Comparison of ENCODE assay signal across 17 cellular contexts in the genomic region with DNA sequence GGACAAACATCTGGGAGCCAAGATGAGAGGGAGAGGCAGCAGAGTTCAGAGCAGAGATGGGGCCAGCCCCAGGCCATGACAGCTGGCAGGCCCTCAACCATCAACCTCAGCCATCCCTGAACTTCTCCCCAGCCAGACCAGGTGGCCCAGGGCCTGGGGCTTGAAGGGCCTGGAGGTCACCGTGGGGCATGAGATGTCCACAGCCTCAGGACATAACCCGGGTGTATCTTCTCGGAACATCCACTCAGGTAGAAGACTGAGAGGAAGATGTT. TPM values are rescaled to one million over a fixed set of nuclear protein-coding genes. Genes with fewer than 3 reads are reported as not detected.
DNase-seq lines count a peak whose midpoint lies in the region; ATAC-seq and TF ChIP-seq lines count a peak whose summit lies in the region.
"Had no signal": no experiment of that assay in that cellular context is flagged by ENCODE, and none has a peak within 500 bp of the region (broad histone marks: within the 10 kb centered on the region; RNA-seq: fewer than 3 reads in every experiment).

No MANE protein-coding gene starts in this region.

- no peak for ATAC-seq in heart left ventricle
- ATAC-seq in right cardiac atrium, result no peak
- ATAC-seq in activated T-helper 17 cell treated with anti-CD3 and anti-CD28 coated beads, Interleukin-2, amount 50 U/mL, for 72 hours (replicated peaks), result no peak

- in situ Hi-C loops in transverse colon (cut with MboI; ENCODE audit: low pct_ligation_motif_present in 1 of 4, low pct_unique_long_range_greater_than_20kb in 1 of 4, low sequenced_read_pairs in 3 of 4), result no loop called here
- in situ Hi-C loops in ACHN (cut with HindIII; ENCODE audit: low pct_ligation_motif_present, low pct_unique_long_range_greater_than_20kb, low sequenced_read_pairs), result no loop called here
- in situ Hi-C loops in KBM-7 (cut with MboI; ENCODE audit: low pct_unique_long_range_greater_than_20kb, low sequenced_read_pairs), result loop anchor here (10.0 kb wide), 1 partner anchor 61 kb away; no protein-coding TSS in a partner anchor

- H3K27ac ChIP-seq in heart left ventricle (peak overlapping the region in 7 of 12 donors; percentile 72 to 97 (median 90)), right cardiac atrium (ENCODE audit: low read length) (no peak overlapping the region), muscle layer of duodenum (ENCODE audit: low read length) (peak overlapping the region; percentile 83), transverse colon (peak overlapping the region; percentile 66 to 80 (median 78))

- peaks cover 5 to 65% (median 25%) of the 10 kb centered on the region in 12 donors for H3K4me1 ChIP-seq in heart left ventricle
- peaks cover 6% of the 10 kb centered on the region for H3K4me1 ChIP-seq in right cardiac atrium (ENCODE audit: control insufficient read depth, insufficient read depth, low read length)
- H3K4me1 ChIP-seq in muscle layer of duodenum (ENCODE audit: control insufficient read depth in 1 of 2, insufficient read depth in 2 of 2, low read length in 2 of 2), result peaks cover 0 to 14% of the 10 kb centered on the region in 2 donors
- H3K4me1 ChIP-seq in transverse colon, result peaks cover 7 to 33% (median 24%) of the 10 kb centered on the region in 4 donors

- H3K4me3 Mint-ChIP-seq in activated T-helper 17 cell treated with anti-CD3 and anti-CD28 coated beads, Interleukin-2, amount 50 U/mL, for 72 hours, result peak overlapping the region; percentile 59
- H3K4me3 Mint-ChIP-seq: neural crest cell had no signal

- TF ChIP-seq CTCF in heart left ventricle (IDR thresholded peaks at IDR 0.05) (no peak), transverse colon (IDR thresholded peaks at IDR 0.05) (no peak)

- intact Hi-C loops in heart left ventricle (cut with DNase I), result loop anchor here in 1 of 10 donors (10.0 kb wide), 1 partner anchor 449 kb away; a partner anchor contains a TSS
- intact Hi-C loops in right cardiac atrium (cut with DNase I), result no loop called here
- intact Hi-C loops in transverse colon (cut with DNase I; ENCODE audit: low total_unique reads), result no loop called here

- no peaks in the 10 kb centered on the region for H3K36me3 ChIP-seq in heart left ventricle
- H3K36me3 ChIP-seq in muscle layer of duodenum (ENCODE audit: control insufficient read depth in 1 of 2, insufficient read depth in 2 of 2, low read length in 2 of 2), result no peaks in the 10 kb centered on the region
- H3K36me3 ChIP-seq in transverse colon, result no peaks in the 10 kb centered on the region

- no peaks in the 10 kb centered on the region for H3K27me3 Mint-ChIP-seq in activated T-helper 17 cell treated with anti-CD3 and anti-CD28 coated beads, Interleukin-2, amount 50 U/mL, for 72 hours

- H3K4me1 Mint-ChIP-seq in activated T-helper 17 cell treated with anti-CD3 and anti-CD28 coated beads, Interleukin-2, amount 50 U/mL, for 72 hours, result peaks cover 5% of the 10 kb centered on the region

- peak overlapping the region; percentile 89 for H3K27ac Mint-ChIP-seq in activated T-helper 17 cell treated with anti-CD3 and anti-CD28 coated beads, Interleukin-2, amount 50 U/mL, for 72 hours

- WGBS in heart left ventricle, 4 donors, result 91 to 99% (median 95%) methylated on average over 3 of the region's 3 CpGs
- 92% methylated on average over 3 of the region's 3 CpGs for WGBS in right cardiac atrium
- WGBS in transverse colon (ENCODE audit: low coverage in 1 of 2), 2 donors, result 86% methylated on average over 3 of the region's 3 CpGs; no CpG with 5 or more reads in 1 of the 2 donors

- H3K9me3 ChIP-seq in heart left ventricle, result no peaks in the 10 kb centered on the region
- H3K9me3 ChIP-seq in right cardiac atrium (ENCODE audit: control insufficient read depth, low read length), result no peaks in the 10 kb centered on the region
- H3K9me3 ChIP-seq in muscle layer of duodenum (ENCODE audit: control insufficient read depth in 1 of 2, low read length in 2 of 2), result no peaks in the 10 kb centered on the region
- no peaks in the 10 kb centered on the region for H3K9me3 ChIP-seq in transverse colon

- no peak for TF ChIP-seq EP300 in transverse colon (IDR thresholded peaks at IDR 0.05; ENCODE audit: low read depth)

- H3K36me3 Mint-ChIP-seq in activated T-helper 17 cell treated with anti-CD3 and anti-CD28 coated beads, Interleukin-2, amount 50 U/mL, for 72 hours (ENCODE audit: low read depth), result no peaks in the 10 kb centered on the region

- DNase-seq in heart left ventricle (no peak), right cardiac atrium (no peak), transverse colon (no peak), NCI-H1092 (lab: John Stamatoyannopoulos, UW) (no peak), ACHN (no peak), KBM-7 (no peak)
- DNase-seq: effector memory CD4-positive, alpha-beta T cell; GOT3; NCI-H226 had no signal

- H3K4me3 ChIP-seq in heart left ventricle (no peak overlapping the region), right cardiac atrium (ENCODE audit: low read length) (no peak overlapping the region), muscle layer of duodenum (ENCODE audit: low read depth in 1 of 2, low read length in 2 of 2) (no peak overlapping the region), transverse colon (no peak overlapping the region)
- H3K4me3 ChIP-seq: smooth muscle cell had no signal

- no peaks in the 10 kb centered on the region for H3K9me3 Mint-ChIP-seq in activated T-helper 17 cell treated with anti-CD3 and anti-CD28 coated beads, Interleukin-2, amount 50 U/mL, for 72 hours
- H3K9me3 Mint-ChIP-seq: neural crest cell; T-helper 1 cell treated with Interleukin-12 subunit alpha and Interleukin-12 subunit beta and Interleukin-4 antibody, amounts not matched to agents 30 μg/mL and 1 μg/mL, for 36 hours had no signal

- TF ChIP-seq POLR2A in heart left ventricle (IDR thresholded peaks at IDR 0.05) (no peak), transverse colon (IDR thresholded peaks at IDR 0.05) (no peak)

- H3K27me3 ChIP-seq in heart left ventricle (no peaks in the 10 kb centered on the region), right cardiac atrium (ENCODE audit: control insufficient read depth, insufficient read depth) (no peaks in the 10 kb centered on the region), muscle layer of duodenum (ENCODE audit: low read depth, low read length) (no peaks in the 10 kb centered on the region), transverse colon (no peaks in the 10 kb centered on the region)

RNA-seq across cellular contexts. Expression of a gene that starts 12.4 kb away (rescaled TPM):
- 10 to 100 TPM; 33.5 to 82.8 (median 45.3) TPM for total RNA-seq in heart left ventricle
- 10 to 100 TPM; 56.5 to 97.3 TPM for polyA plus RNA-seq in heart left ventricle
- total RNA-seq in right cardiac atrium, result 10 to 100 TPM; 41.7 to 46.6 (median 44.9) TPM
- 61.6 TPM for polyA plus RNA-seq in right cardiac atrium
- 10 to 100 TPM; 16.1 to 17.5 TPM for total RNA-seq in activated T-helper 17 cell treated with anti-CD3 and anti-CD28 coated beads, Interleukin-2, amount 50 U/mL, for 72 hours
- 10 to 100 TPM; 19.9 to 56.9 (median 43.1) TPM for total RNA-seq in transverse colon

RNA-seq across cellular contexts. Expression of a gene that starts 17.6 kb away (rescaled TPM):
- total RNA-seq in heart left ventricle, result 10 to 100 TPM in 4 of 9 donors, 1 to 10 TPM in 5; 2.8 to 78.9 (median 8.5) TPM
- polyA plus RNA-seq in heart left ventricle, result 1 to 10 TPM; 4.3 to 7.7 TPM
- total RNA-seq in right cardiac atrium, result 10 to 100 TPM; 11.6 to 24.1 (median 18.6) TPM
- 5.9 TPM for polyA plus RNA-seq in right cardiac atrium
- total RNA-seq in activated T-helper 17 cell treated with anti-CD3 and anti-CD28 coated beads, Interleukin-2, amount 50 U/mL, for 72 hours, result under 1 TPM in 1 of 2 donors, not detected in 1; 0.21 TPM
- total RNA-seq in transverse colon, result 10 to 100 TPM in 2 of 4 donors, 1 to 10 TPM in 2; 7.1 to 35.5 (median 17.2) TPM
- total RNA-seq: Daoy, kidney epithelial cell, neural crest cell, smooth muscle cell had no signal
- polyA plus RNA-seq: smooth muscle cell had no signal

RNA-seq across cellular contexts. Expression of a gene that starts 30.3 kb away (rescaled TPM):
- total RNA-seq in heart left ventricle, result 100 to 1,000 TPM; 121 to 215 (median 151) TPM
- 100 to 1,000 TPM; 195 to 258 TPM for polyA plus RNA-seq in heart left ventricle
- 100 to 1,000 TPM; 122 to 162 (median 155) TPM for total RNA-seq in right cardiac atrium
- 170 TPM for polyA plus RNA-seq in right cardiac atrium
- 100 to 1,000 TPM; 109 to 174 TPM for total RNA-seq in activated T-helper 17 cell treated with anti-CD3 and anti-CD28 coated beads, Interleukin-2, amount 50 U/mL, for 72 hours
- total RNA-seq in transverse colon, result 100 to 1,000 TPM in 2 of 4 donors, 10 to 100 TPM in 2; 56.5 to 252 (median 91.4) TPM

RNA-seq across cellular contexts. Expression of a gene that starts 43.5 kb away (rescaled TPM):
- total RNA-seq in heart left ventricle (1,000 to 10,000 TPM; 1,340 to 3,074 (median 2,074) TPM), right cardiac atrium (1,000 to 10,000 TPM in 3 of 4 donors, 100 to 1,000 TPM in 1; 953 to 1,924 (median 1,412) TPM), transverse colon (not detected)
- polyA plus RNA-seq in heart left ventricle (1,000 to 10,000 TPM in 1 of 2 donors, 100 to 1,000 TPM in 1; 425 to 1,204 TPM), right cardiac atrium (1,009 TPM)
- total RNA-seq in activated T-helper 17 cell treated with anti-CD3 and anti-CD28 coated beads, Interleukin-2, amount 50 U/mL, for 72 hours, result not detected
- total RNA-seq: Daoy, frontal cortex, kidney epithelial cell, neural crest cell, smooth muscle cell had no signal

RNA-seq across cellular contexts. Expression of a gene that starts 53.0 kb away (rescaled TPM):
- total RNA-seq in heart left ventricle, result 1 to 10 TPM; 1.4 to 6.5 (median 3.6) TPM
- 1 to 10 TPM in 1 of 2 donors, under 1 TPM in 1; 0.43 to 2.2 TPM for polyA plus RNA-seq in heart left ventricle
- total RNA-seq in right cardiac atrium, result under 1 TPM; 0.17 to 0.50 (median 0.39) TPM
- polyA plus RNA-seq in right cardiac atrium, result 0.23 TPM
- 1 to 10 TPM; 1.1 to 1.7 TPM for total RNA-seq in activated T-helper 17 cell treated with anti-CD3 and anti-CD28 coated beads, Interleukin-2, amount 50 U/mL, for 72 hours
- total RNA-seq in transverse colon, result not detected
- total RNA-seq: Daoy, frontal cortex, smooth muscle cell had no signal
